13 cellular contexts compared by ENCODE assay signal in the genomic region with DNA sequence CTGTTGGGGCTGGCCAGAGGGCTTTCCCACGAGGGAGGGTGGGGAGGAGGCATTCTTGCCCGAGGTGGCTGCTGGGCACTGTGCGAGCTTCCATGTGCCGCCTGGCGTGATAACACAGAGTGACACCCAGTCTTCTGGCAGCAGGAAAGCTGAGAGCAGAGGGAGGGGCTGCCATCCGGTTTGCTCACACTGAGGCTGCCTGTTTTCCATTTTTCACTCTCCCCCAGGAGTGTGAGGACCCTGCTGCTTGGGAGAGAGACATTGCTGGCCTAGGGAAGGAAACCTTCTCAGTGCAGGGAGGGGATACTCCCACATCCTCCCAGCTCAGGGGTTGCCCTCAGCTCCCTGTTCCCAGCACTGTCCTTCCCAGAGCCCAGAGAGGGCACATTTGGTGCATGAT.
A peak's percentile ranks its signal among the peaks of the same experiment; 100 is the strongest.
DNase-seq lines count a peak whose midpoint lies in the region; ATAC-seq and TF ChIP-seq lines count a peak whose summit lies in the region.
"Had no signal": no experiment of that assay in that cellular context is flagged by ENCODE, and none has a peak within 500 bp of the region (broad histone marks: within the 10 kb centered on the region; RNA-seq: fewer than 3 reads in every experiment).

No MANE protein-coding gene starts in this region.

- H3K27ac ChIP-seq in body of pancreas (no peak overlapping the region), testis (peak overlapping the region; percentile 56 to 59), neuronal stem cell (replicated peaks; ENCODE audit: low read length) (no peak overlapping the region)
- H3K27ac ChIP-seq: 22Rv1, epithelial cell of prostate had no signal

- no peak overlapping the region for H3K9ac ChIP-seq in neuronal stem cell (ENCODE audit: low read depth, low read length, poor library complexity)

- no peak overlapping the region for H2AK5ac ChIP-seq in neuronal stem cell (ENCODE audit: low read depth, low read length)

- H2BK12ac ChIP-seq in neuronal stem cell (ENCODE audit: low read length): no peak overlapping the region

- no peak overlapping the region for H2AFZ ChIP-seq in neuronal stem cell (ENCODE audit: low read length)

- no peak overlapping the region for H3K23ac ChIP-seq in neuronal stem cell (ENCODE audit: low read depth, low read length, poor library complexity)

- no peak overlapping the region for H2BK120ac ChIP-seq in neuronal stem cell (ENCODE audit: low read depth, low read length)

- H3K14ac ChIP-seq in neuronal stem cell (ENCODE audit: low read length): no peak overlapping the region

- no peak overlapping the region for H4K8ac ChIP-seq in neuronal stem cell (ENCODE audit: low read depth, low read length)

- no peak overlapping the region for H2BK5ac ChIP-seq in neuronal stem cell (ENCODE audit: low read length)

- 0 to 19% methylated on average over 5 to 6 of the region's 6 CpGs for WGBS in body of pancreas, 2 donors
- 59 to 75% methylated on average over 5 to 6 of the region's 6 CpGs for WGBS in testis, 2 donors
- no CpG with 5 or more reads among the region's 6 CpGs for WGBS in neuronal stem cell (ENCODE audit: extremely low coverage in 2 of 2, insufficient read length in 2 of 2, insufficient replicate concordance in 1 of 2), 2 donors

- peak; percentile 24 for DNase-seq in NCI-H2227 (lab: John Stamatoyannopoulos, UW; ENCODE audit: unreplicated experiment)
- no peak for DNase-seq in NCI-H2227 treated with DMSO at 0.1 percent for 48 hours (lab: John Stamatoyannopoulos, UW)
- peak; percentile 44 to 82 (median 70) for DNase-seq in body of pancreas
- DNase-seq in left kidney (ENCODE audit: low read depth, low spot score): peak; percentile 78
- peak; percentile 90 for DNase-seq in testis
- no peak for DNase-seq in NCI-H1694 treated with DMSO at 0.1 percent for 48 hours (lab: John Stamatoyannopoulos, UW)
- DNase-seq in neuronal stem cell (ENCODE audit: low spot score): no peak
- DNase-seq: Karpas-422; NCI-H1092; stimulated activated CD4-positive, alpha-beta T cell treated with anti-CD3 and anti-CD28 coated beads, Interleukin-2, amount 100 ng/mL, for 48 hours had no signal

- no peak overlapping the region for H3K4me2 ChIP-seq in neuronal stem cell (ENCODE audit: insufficient read depth, low read length, poor library complexity, severe bottlenecking)

- no peak overlapping the region for H3K18ac ChIP-seq in neuronal stem cell (ENCODE audit: low read length)

- no peak overlapping the region for H4K91ac ChIP-seq in neuronal stem cell (ENCODE audit: low read depth, low read length, poor library complexity)

- H3K4ac ChIP-seq in neuronal stem cell (ENCODE audit: low read length): no peak overlapping the region

- no peaks in the 10 kb centered on the region for H3K79me1 ChIP-seq in neuronal stem cell (ENCODE audit: low read depth, low read length)

- no peak overlapping the region for H3K4me3 ChIP-seq in body of pancreas
- no peak overlapping the region for H3K4me3 ChIP-seq in testis
- no peak overlapping the region for H3K4me3 ChIP-seq in neuronal stem cell (ENCODE audit: low read length in 2 of 2)

- TF ChIP-seq CTCF in body of pancreas (IDR thresholded peaks at IDR 0.05) (peak in 3 of 7 experiments; percentile 17 to 50 (median 40)), testis (IDR thresholded peaks at IDR 0.05) (no peak)

- H3K27me3 ChIP-seq in body of pancreas: no peaks in the 10 kb centered on the region
- no peaks in the 10 kb centered on the region for H3K27me3 ChIP-seq in testis
- peaks cover 0 to 27% (median 2%) of the 10 kb centered on the region in 3 experiments for H3K27me3 ChIP-seq in neuronal stem cell (ENCODE audit: control insufficient read depth in 3 of 3, insufficient read depth in 3 of 3, low read depth in 1 of 3, low read length in 3 of 3)

- H3K9me3 ChIP-seq in body of pancreas (no peaks in the 10 kb centered on the region), testis (no peaks in the 10 kb centered on the region), neuronal stem cell (replicated peaks in 1 of 2; ENCODE audit: control insufficient read depth in 2 of 2, insufficient read depth in 1 of 2, low read depth in 1 of 2, low read length in 2 of 2) (no peaks in the 10 kb centered on the region)

- ATAC-seq in body of pancreas (peak; percentile 85), GM19395 (IDR thresholded peaks at IDR 0.05; ENCODE audit: unreplicated experiment) (no peak)

- no peak overlapping the region for H2BK15ac ChIP-seq in neuronal stem cell (ENCODE audit: low read length)

- H3K4me1 ChIP-seq in body of pancreas: peaks cover 5% of the 10 kb centered on the region
- H3K4me1 ChIP-seq in testis: peaks cover 9% of the 10 kb centered on the region
- no peaks in the 10 kb centered on the region for H3K4me1 ChIP-seq in neuronal stem cell (ENCODE audit: control insufficient read depth in 2 of 2, insufficient read depth in 1 of 2, low read depth in 1 of 2, low read length in 2 of 2)

- H3K36me3 ChIP-seq in body of pancreas (replicated peaks in 1 of 2; ENCODE audit: insufficient read depth in 1 of 2, low read depth in 2 of 2): no peaks in the 10 kb centered on the region
- no peaks in the 10 kb centered on the region for H3K36me3 ChIP-seq in testis (ENCODE audit: low read depth, missing control alignments)
- no peaks in the 10 kb centered on the region for H3K36me3 ChIP-seq in neuronal stem cell (replicated peaks in 1 of 2; ENCODE audit: control insufficient read depth in 2 of 2, insufficient read depth in 2 of 2, low read length in 2 of 2)

- no peak for TF ChIP-seq POLR2A in body of pancreas (IDR thresholded peaks at IDR 0.05)
- TF ChIP-seq POLR2A in testis (IDR thresholded peaks at IDR 0.05): no peak

- intact Hi-C loops in body of pancreas (cut with DNase I) (no loop called here), testis (cut with DNase I; ENCODE audit: low total_unique reads) (no loop called here)

Comparison
In these comparisons a context has a peak if more than half of its experiments do, and no peak if none do; other contexts are left out.
1. DNase-seq: peak in NCI-H2227 (single experiment), body of pancreas (4 of 4), left kidney (single experiment) and testis (single experiment); none in NCI-H2227 treated with DMSO at 0.1 percent for 48 hours (single experiment), NCI-H1694 treated with DMSO at 0.1 percent for 48 hours (single experiment) and neuronal stem cell (single experiment).
2. H3K27ac ChIP-seq: peak in testis (2 of 2); none in body of pancreas (0 of 4) and neuronal stem cell (single experiment).